9 cellular contexts compared by ENCODE assay signal in genomic region chr18:48711651-48712486, GRCh38.
DNase-seq lines count a peak whose midpoint lies in the region; ATAC-seq and TF ChIP-seq lines count a peak whose summit lies in the region.
"Had no signal": no experiment of that assay in that cellular context is flagged by ENCODE, and none has a peak within 500 bp of the region (broad histone marks: within the 10 kb centered on the region; RNA-seq: fewer than 3 reads in every experiment).

No MANE protein-coding gene starts in this region.

- H3K36me3 Mint-ChIP-seq in activated CD4-positive, alpha-beta T cell treated with anti-CD3 and anti-CD28 coated beads, Interleukin-2, amount 10 ng/mL, durations not matched to agents 7 days and 5 days (ENCODE audit: low read depth) = no peaks in the 10 kb centered on the region
- H3K36me3 Mint-ChIP-seq in stimulated activated naive B cell treated with anti-CD40 and anti-IgM and Interleukin-4, amounts not matched to agents 10 μg/mL and 1 μg/mL and 100 μg/mL, for 72 hours = no peaks in the 10 kb centered on the region

- peak; percentile 21 for DNase-seq in activated CD4-positive, alpha-beta T cell treated with anti-CD3 and anti-CD28 coated beads, Interleukin-2, amount 10 ng/mL, durations not matched to agents 7 days and 5 days
- no peak for DNase-seq in activated CD4-positive, alpha-beta T cell treated with anti-CD3 and anti-CD28 coated beads for 1 hour
- peak; percentile 45 for DNase-seq in LHCN-M2 (ENCODE audit: low read depth)
- peak; percentile 33 for DNase-seq in adipocyte (ENCODE audit: low read depth)
- DNase-seq in right cardiac atrium = peak; percentile 67 to 83 (median 78)
- peak; percentile 18 for DNase-seq in stimulated activated naive B cell treated with anti-CD40 and anti-IgM and Interleukin-4, amounts not matched to agents 10 μg/mL and 1 μg/mL and 100 μg/mL, for 72 hours
- no peak for DNase-seq in testis

- POLR2A ChIA-PET in activated CD4-positive, alpha-beta T cell treated with anti-CD3 and anti-CD28 coated beads, Interleukin-2, amount 10 ng/mL, durations not matched to agents 7 days and 5 days (lab: Charles Lee) = no interaction called here

- H3K9me3 ChIP-seq in adipocyte (ENCODE audit: control insufficient read depth, low read length) (no peaks in the 10 kb centered on the region), right cardiac atrium (ENCODE audit: control insufficient read depth, low read length) (no peaks in the 10 kb centered on the region), testis (no peaks in the 10 kb centered on the region)

- H3K27me3 ChIP-seq in adipocyte (replicated peaks; ENCODE audit: control insufficient read depth, insufficient read depth, low read length) = no peaks in the 10 kb centered on the region
- no peaks in the 10 kb centered on the region for H3K27me3 ChIP-seq in right cardiac atrium (ENCODE audit: control insufficient read depth, insufficient read depth)
- no peaks in the 10 kb centered on the region for H3K27me3 ChIP-seq in testis

- H3K27ac ChIP-seq in right cardiac atrium (ENCODE audit: low read length) = peak overlapping the region; percentile 39
- H3K27ac ChIP-seq in testis = no peak overlapping the region

- no peak overlapping the region for H3K4me3 Mint-ChIP-seq in activated CD4-positive, alpha-beta T cell treated with anti-CD3 and anti-CD28 coated beads, Interleukin-2, amount 10 ng/mL, durations not matched to agents 7 days and 5 days
- H3K4me3 Mint-ChIP-seq in stimulated activated naive B cell treated with anti-CD40 and anti-IgM and Interleukin-4, amounts not matched to agents 10 μg/mL and 1 μg/mL and 100 μg/mL, for 72 hours = no peak overlapping the region

- CTCF ChIA-PET in activated CD4-positive, alpha-beta T cell treated with anti-CD3 and anti-CD28 coated beads, Interleukin-2, amount 10 ng/mL, durations not matched to agents 7 days and 5 days (lab: Charles Lee) = interaction anchor here (1.4 kb wide), 1 partner anchor 66 kb away, joined by 3 read pairs; no protein-coding TSS in a partner anchor

- H3K9ac ChIP-seq in adipocyte (ENCODE audit: low read length) = no peak overlapping the region

- TF ChIP-seq CTCF in testis (IDR thresholded peaks at IDR 0.05) = no peak

- no peak overlapping the region for H3K27ac Mint-ChIP-seq in activated CD4-positive, alpha-beta T cell treated with anti-CD3 and anti-CD28 coated beads, Interleukin-2, amount 10 ng/mL, durations not matched to agents 7 days and 5 days
- peak overlapping the region; percentile 71 for H3K27ac Mint-ChIP-seq in stimulated activated naive B cell treated with anti-CD40 and anti-IgM and Interleukin-4, amounts not matched to agents 10 μg/mL and 1 μg/mL and 100 μg/mL, for 72 hours

- no peak overlapping the region for H3K4me3 ChIP-seq in adipocyte (ENCODE audit: low read length)
- no peak overlapping the region for H3K4me3 ChIP-seq in right cardiac atrium (ENCODE audit: low read length)
- H3K4me3 ChIP-seq in testis = no peak overlapping the region
- H3K4me3 ChIP-seq: skin epidermis had no signal

- ATAC-seq in right cardiac atrium (peak; percentile 69 to 72), HG03469 (IDR thresholded peaks at IDR 0.05; ENCODE audit: unreplicated experiment) (no peak)
- peak; percentile 64 to 70 for ATAC-seq in stimulated activated naive B cell treated with anti-CD40 and anti-IgM and Interleukin-4, amounts not matched to agents 10 μg/mL and 1 μg/mL and 100 μg/mL, for 72 hours (replicated peaks)

- no peaks in the 10 kb centered on the region for H3K27me3 Mint-ChIP-seq in activated CD4-positive, alpha-beta T cell treated with anti-CD3 and anti-CD28 coated beads, Interleukin-2, amount 10 ng/mL, durations not matched to agents 7 days and 5 days
- H3K27me3 Mint-ChIP-seq in stimulated activated naive B cell treated with anti-CD40 and anti-IgM and Interleukin-4, amounts not matched to agents 10 μg/mL and 1 μg/mL and 100 μg/mL, for 72 hours = no peaks in the 10 kb centered on the region

- no peak for TF ChIP-seq POLR2A in testis (IDR thresholded peaks at IDR 0.05)

- H3K36me3 ChIP-seq in adipocyte (ENCODE audit: control insufficient read depth, insufficient read depth, low read length, severe bottlenecking) (peaks cover 4% of the 10 kb centered on the region), testis (ENCODE audit: low read depth, missing control alignments) (no peaks in the 10 kb centered on the region)

- WGBS in right cardiac atrium = 56% methylated on average over 15 of the region's 15 CpGs
- WGBS in testis, 2 donors = 90 to 92% methylated on average over 15 of the region's 15 CpGs

- H3K4me1 ChIP-seq in adipocyte (ENCODE audit: control insufficient read depth, insufficient read depth, low read length) = peaks cover 49% of the 10 kb centered on the region
- H3K4me1 ChIP-seq in right cardiac atrium (ENCODE audit: control insufficient read depth, insufficient read depth, low read length) = peaks cover 32% of the 10 kb centered on the region
- peaks cover 18% of the 10 kb centered on the region for H3K4me1 ChIP-seq in testis

- H3K9me3 Mint-ChIP-seq in activated CD4-positive, alpha-beta T cell treated with anti-CD3 and anti-CD28 coated beads, Interleukin-2, amount 10 ng/mL, durations not matched to agents 7 days and 5 days = no peaks in the 10 kb centered on the region
- H3K9me3 Mint-ChIP-seq in stimulated activated naive B cell treated with anti-CD40 and anti-IgM and Interleukin-4, amounts not matched to agents 10 μg/mL and 1 μg/mL and 100 μg/mL, for 72 hours = peaks cover 0 to 3% of the 10 kb centered on the region in 2 donors

- intact Hi-C loops in right cardiac atrium (cut with DNase I) (loop anchor here in 3 of 4 donors (10.0 kb wide), 3 partner anchors 63 to 463 kb away; no protein-coding TSS in a partner anchor), testis (cut with DNase I; ENCODE audit: low total_unique reads) (no loop called here)

- peaks cover 4% of the 10 kb centered on the region for H3K4me1 Mint-ChIP-seq in activated CD4-positive, alpha-beta T cell treated with anti-CD3 and anti-CD28 coated beads, Interleukin-2, amount 10 ng/mL, durations not matched to agents 7 days and 5 days
- peaks cover 18 to 24% of the 10 kb centered on the region in 2 donors for H3K4me1 Mint-ChIP-seq in stimulated activated naive B cell treated with anti-CD40 and anti-IgM and Interleukin-4, amounts not matched to agents 10 μg/mL and 1 μg/mL and 100 μg/mL, for 72 hours

Comparison
In these comparisons a context has a peak if more than half of its experiments do, and no peak if none do; other contexts are left out.
1. DNase-seq: peak in activated CD4-positive, alpha-beta T cell treated with anti-CD3 and anti-CD28 coated beads, Interleukin-2, amount 10 ng/mL, durations not matched to agents 7 days and 5 days (single experiment), LHCN-M2 (single experiment), adipocyte (single experiment), right cardiac atrium (3 of 3) and stimulated activated naive B cell treated with anti-CD40 and anti-IgM and Interleukin-4, amounts not matched to agents 10 μg/mL and 1 μg/mL and 100 μg/mL, for 72 hours (single experiment); none in activated CD4-positive, alpha-beta T cell treated with anti-CD3 and anti-CD28 coated beads for 1 hour (single experiment) and testis (single experiment).